8 cellular contexts compared by ENCODE assay signal in genomic region chr11:13135385-13136271, GRCh38.
DNase-seq lines count a peak whose midpoint lies in the region; ATAC-seq and TF ChIP-seq lines count a peak whose summit lies in the region.

No MANE protein-coding gene starts in this region.

- H2AFZ ChIP-seq in neuron (ENCODE audit: low read depth, low read length), result peak overlapping the region; percentile 47

- H3K27ac ChIP-seq in cingulate gyrus (ENCODE audit: low read depth, low read length) (peak overlapping the region; percentile 66), upper lobe of left lung (no peak overlapping the region)

- 42 to 52% methylated on average over 3 of the region's 3 CpGs for WGBS in upper lobe of left lung, 2 donors

- no peak for TF ChIP-seq CTCF in upper lobe of left lung (IDR thresholded peaks at IDR 0.05)

- ATAC-seq in upper lobe of left lung (ENCODE audit: low FRiP score in 2 of 2) (no peak), GM21381 (IDR thresholded peaks at IDR 0.05; ENCODE audit: unreplicated experiment) (no peak), HG03521 (IDR thresholded peaks at IDR 0.05; ENCODE audit: unreplicated experiment) (no peak)

- no peaks in the 10 kb centered on the region for H3K9me3 ChIP-seq in neuron (ENCODE audit: low read length)
- H3K9me3 ChIP-seq in upper lobe of left lung, result no peaks in the 10 kb centered on the region

- no peak overlapping the region for H3K4me3 ChIP-seq in neuron (ENCODE audit: low read length)
- H3K4me3 ChIP-seq in upper lobe of left lung, result no peak overlapping the region

- H3K27me3 ChIP-seq in neuron (ENCODE audit: insufficient read depth, low read length) (no peaks in the 10 kb centered on the region), upper lobe of left lung (no peaks in the 10 kb centered on the region)

- H3K4me1 ChIP-seq in neuron (ENCODE audit: insufficient read depth, low read length) (peaks cover 26% of the 10 kb centered on the region), upper lobe of left lung (peaks cover 5 to 13% (median 5%) of the 10 kb centered on the region in 4 donors)

- no peaks in the 10 kb centered on the region for H3K36me3 ChIP-seq in neuron (ENCODE audit: insufficient read depth, low read length)
- no peaks in the 10 kb centered on the region for H3K36me3 ChIP-seq in upper lobe of left lung

- no peak for TF ChIP-seq EP300 in upper lobe of left lung (IDR thresholded peaks at IDR 0.05)

- DNase-seq in ELR (ENCODE audit: low read depth) (peak; percentile 55), NCI-H2196 (lab: John Stamatoyannopoulos, UW; ENCODE audit: unreplicated experiment) (peak; percentile 88), upper lobe of left lung (no peak), RPMI8226 (no peak)

- no peak for TF ChIP-seq POLR2A in upper lobe of left lung (IDR thresholded peaks at IDR 0.05)

Comparison
In these comparisons a context has a peak if more than half of its experiments do, and no peak if none do; other contexts are left out.
1. DNase-seq: peak in ELR (single experiment) and NCI-H2196 (single experiment); none in upper lobe of left lung (0 of 2) and RPMI8226 (single experiment).